15 cellular contexts compared by ENCODE assay signal in genomic region chr4:22099896-22100295, GRCh38.
DNase-seq lines count a peak whose midpoint lies in the region; ATAC-seq lines count a peak whose summit lies in the region.
"Had no signal": no experiment of that assay in that cellular context is flagged by ENCODE, and none has a peak within 500 bp of the region (broad histone marks: within the 10 kb centered on the region; RNA-seq: fewer than 3 reads in every experiment).

No MANE protein-coding gene starts in this region.

- ATAC-seq in GM19351 (IDR thresholded peaks at IDR 0.05; ENCODE audit: unreplicated experiment): no peak
- ATAC-seq in GM21619 (IDR thresholded peaks at IDR 0.05; ENCODE audit: unreplicated experiment): no peak
- ATAC-seq: pancreas had no signal

- no peaks in the 10 kb centered on the region for H3K27me3 ChIP-seq in BLaER1
- H3K27me3 ChIP-seq in Karpas-422 (ENCODE audit: low read length): no peaks in the 10 kb centered on the region
- H3K27me3 ChIP-seq: ascending aorta, pancreas had no signal

- no peak overlapping the region for H2AFZ ChIP-seq in Karpas-422 (ENCODE audit: low read length)

- H4K20me1 ChIP-seq in BLaER1 (no peaks in the 10 kb centered on the region), Karpas-422 (ENCODE audit: insufficient read depth, low read depth, low read length) (no peaks in the 10 kb centered on the region)

- DNase-seq in NCI-H226 (peak; percentile 6), astrocyte of the hippocampus (ENCODE audit: low read depth, low spot score) (peak; percentile 20), kidney tubule cell (ENCODE audit: low spot score) (peak; percentile 18), cerebellum (ENCODE audit: low spot score) (no peak), Karpas-422 (no peak)
- DNase-seq: NCI-H1694, NCI-H748 treated with DMSO at 0.1 percent for 48 hours, pancreas, substantia nigra, T-helper 1 cell had no signal

- no peaks in the 10 kb centered on the region for H3K79me2 ChIP-seq in Karpas-422 (ENCODE audit: low read length)

- H3K9me3 ChIP-seq in BLaER1 (no peaks in the 10 kb centered on the region), Karpas-422 (ENCODE audit: low read length) (peaks cover 36% of the 10 kb centered on the region)
- H3K9me3 ChIP-seq: ascending aorta, pancreas had no signal

- H3K27ac ChIP-seq in BLaER1: peak overlapping the region; percentile 33; the same call in 1 of the 2 replicates
- no peak overlapping the region for H3K27ac ChIP-seq in Karpas-422 (ENCODE audit: low read length)
- H3K27ac ChIP-seq: ascending aorta, KMS-11, pancreas had no signal

- H3K9ac ChIP-seq in BLaER1: no peak overlapping the region
- H3K9ac ChIP-seq in Karpas-422 (ENCODE audit: low read length): no peak overlapping the region
- H3K9ac ChIP-seq: KMS-11 had no signal

- H3K4me3 ChIP-seq in BLaER1 (no peak overlapping the region), Karpas-422 (ENCODE audit: low read length) (no peak overlapping the region)
- H3K4me3 ChIP-seq: ascending aorta, pancreas had no signal

- H3K4me1 ChIP-seq in BLaER1 (peaks cover 11% of the 10 kb centered on the region), Karpas-422 (ENCODE audit: low read length) (no peaks in the 10 kb centered on the region)
- H3K4me1 ChIP-seq: ascending aorta, pancreas had no signal

- H3K9me2 ChIP-seq in Karpas-422 (replicated peaks; ENCODE audit: insufficient read depth, low read length): no peaks in the 10 kb centered on the region

- H3K36me3 ChIP-seq in BLaER1: no peaks in the 10 kb centered on the region
- no peaks in the 10 kb centered on the region for H3K36me3 ChIP-seq in Karpas-422 (ENCODE audit: insufficient read depth, low read length)
- H3K36me3 ChIP-seq: ascending aorta, pancreas had no signal

- H3K4me2 ChIP-seq in BLaER1 (peak overlapping the region; percentile 29), Karpas-422 (ENCODE audit: low read depth, low read length, poor library complexity, severe bottlenecking) (no peak overlapping the region)
- H3K4me2 ChIP-seq: KMS-11 had no signal

Comparison
In these comparisons a context has a peak if more than half of its experiments do, and no peak if none do; other contexts are left out.
1. DNase-seq: peak in NCI-H226 (single experiment), astrocyte of the hippocampus (single experiment) and kidney tubule cell (single experiment); none in cerebellum (single experiment) and Karpas-422 (single experiment).